ENCODE assay signal across 9 cellular contexts in genomic region chr5:41707853-41708603, GRCh38.
DNase-seq lines count a peak whose midpoint lies in the region; ATAC-seq and TF ChIP-seq lines count a peak whose summit lies in the region.
"Had no signal": no experiment of that assay in that cellular context is flagged by ENCODE, and none has a peak within 500 bp of the region (broad histone marks: within the 10 kb centered on the region; RNA-seq: fewer than 3 reads in every experiment).

No MANE protein-coding gene starts in this region.

- peak; percentile 39 for DNase-seq in DMS 273 (lab: John Stamatoyannopoulos, UW; ENCODE audit: unreplicated experiment)
- DNase-seq in DMS 273 treated with DMSO at 0.1 percent for 48 hours (lab: John Stamatoyannopoulos, UW) = no peak
- peak; percentile 10 for DNase-seq in NCI-H146 treated with DMSO at 0.1 percent for 48 hours (lab: John Stamatoyannopoulos, UW; ENCODE audit: unreplicated experiment)
- DNase-seq in T47D (ENCODE audit: low read depth in 1 of 2, low spot score in 1 of 2) = peak; percentile 32 to 66
- DNase-seq in psoas muscle = no peak
- DNase-seq in activated CD4-positive, alpha-beta T cell treated with anti-CD3 and anti-CD28 coated beads, Interleukin-2, amount 50 U/mL, for 1 hour = no peak
- no peak for DNase-seq in Right ventricle myocardium inferior (ENCODE audit: missing footprints)

- intact Hi-C loops in psoas muscle (cut with DNase I) = no loop called here
- intact Hi-C loops in Right ventricle myocardium inferior (cut with DNase I) = no loop called here

- no peak overlapping the region for H3K4me3 ChIP-seq in psoas muscle
- H3K4me3 ChIP-seq: adrenal gland had no signal

- no peaks in the 10 kb centered on the region for H3K36me3 ChIP-seq in psoas muscle (ENCODE audit: insufficient read depth in 1 of 2, low read depth in 1 of 2)
- H3K36me3 ChIP-seq: adrenal gland had no signal

- H3K9me3 ChIP-seq in psoas muscle = peaks cover 3% of the 10 kb centered on the region

- no peaks in the 10 kb centered on the region for H3K4me1 ChIP-seq in psoas muscle
- H3K4me1 ChIP-seq: adrenal gland had no signal

- in situ Hi-C loops in T47D (cut with HindIII; ENCODE audit: low pct_unique_long_range_greater_than_20kb, low sequenced_read_pairs) = no loop called here

- WGBS in psoas muscle, 3 donors = 41 to 53% (median 42%) methylated on average over 4 of the region's 4 CpGs

- H3K27me3 ChIP-seq in psoas muscle (ENCODE audit: insufficient read depth in 3 of 3, low read length in 2 of 3) = no peaks in the 10 kb centered on the region
- H3K27me3 ChIP-seq: adrenal gland had no signal

- ATAC-seq in HG02678 (IDR thresholded peaks at IDR 0.05; ENCODE audit: unreplicated experiment) (peak; percentile 72), psoas muscle (no peak), Right ventricle myocardium inferior (no peak)

- H3K27ac ChIP-seq in psoas muscle = no peak overlapping the region
- H3K27ac ChIP-seq: adrenal gland had no signal

- TF ChIP-seq CTCF in psoas muscle (IDR thresholded peaks at IDR 0.05) = peak; percentile 16

Comparison
In these comparisons a context has a peak if more than half of its experiments do, and no peak if none do; other contexts are left out.
1. DNase-seq: peak in DMS 273 (single experiment), NCI-H146 treated with DMSO at 0.1 percent for 48 hours (single experiment) and T47D (2 of 2); none in DMS 273 treated with DMSO at 0.1 percent for 48 hours (single experiment), psoas muscle (0 of 2), activated CD4-positive, alpha-beta T cell treated with anti-CD3 and anti-CD28 coated beads, Interleukin-2, amount 50 U/mL, for 1 hour (single experiment) and Right ventricle myocardium inferior (single experiment).